In genomic region chr15:75350601-75351331, GRCh38 we compare ENCODE assay signal across 11 cellular contexts. TPM values are rescaled to one million over a fixed set of nuclear protein-coding genes. Genes with fewer than 3 reads are reported as not detected.
A peak's percentile ranks its signal among the peaks of the same experiment; 100 is the strongest.
DNase-seq lines count a peak whose midpoint lies in the region; ATAC-seq and TF ChIP-seq lines count a peak whose summit lies in the region.
"Had no signal": no experiment of that assay in that cellular context is flagged by ENCODE, and none has a peak within 500 bp of the region (broad histone marks: within the 10 kb centered on the region; RNA-seq: fewer than 3 reads in every experiment).

No MANE protein-coding gene starts in this region.

- POLR2A ChIA-PET in activated CD4-positive, alpha-beta T cell treated with anti-CD3 and anti-CD28 coated beads for 36 hours (lab: Charles Lee), result interaction anchor here (0.6 kb wide), 1 partner anchor 15 kb away, joined by 3 read pairs; the partner anchor contains the start of gene COMMD4

- no peaks in the 10 kb centered on the region for H3K36me3 ChIP-seq in GM23338 (ENCODE audit: insufficient read depth)

- H3K9me2 ChIP-seq in GM23338 (ENCODE audit: insufficient read depth), result 0 out of 2 replicates have a peak, but pooled peaks cover 5% of the 10 kb centered on the region

- H3F3A ChIP-seq in GM23338 (replicated peaks; ENCODE audit: low read depth), result 0 out of 2 replicates have a peak, but pooled peaks cover 4% of the 10 kb centered on the region

- CTCF ChIA-PET in activated CD4-positive, alpha-beta T cell treated with anti-CD3 and anti-CD28 coated beads for 36 hours (lab: Charles Lee), result interaction anchor here (0.6 to 1.3 kb wide), 3 partner anchors 16 to 20 kb away, joined by 3 to 4 read pairs (median 4); partner anchors contain the start of gene MAN2C1

- no peaks in the 10 kb centered on the region for H4K20me1 ChIP-seq in GM23338 (replicated peaks; ENCODE audit: insufficient read depth)

- H3K79me2 ChIP-seq in GM23338 (replicated peaks; ENCODE audit: insufficient read depth), result no peaks in the 10 kb centered on the region

- no peak for ATAC-seq in activated CD4-positive, alpha-beta T cell treated with anti-CD3 and anti-CD28 coated beads for 36 hours
- ATAC-seq in GM23338 (no peak), GM21619 (IDR thresholded peaks at IDR 0.05; ENCODE audit: unreplicated experiment) (no peak), GM21786 (IDR thresholded peaks at IDR 0.05; ENCODE audit: unreplicated experiment) (no peak)

- peak; percentile 35 for DNase-seq in activated CD4-positive, alpha-beta T cell treated with anti-CD3 and anti-CD28 coated beads for 36 hours
- no peak for DNase-seq in activated CD4-positive, alpha-beta T cell treated with anti-CD3 and anti-CD28 coated beads, Interleukin-2, amount 50 U/mL, for 1 hour
- DNase-seq in GM23338 (ENCODE audit: low spot score), result no peak
- DNase-seq in HUDEP-2 (lab: John Stamatoyannopoulos, UW; ENCODE audit: unreplicated experiment in 76 of 76), result no peak
- DNase-seq: amniotic stem cell, NCI-H524 had no signal

- peak overlapping the region; percentile 11 for H3K27ac Mint-ChIP-seq in activated CD4-positive, alpha-beta T cell treated with anti-CD3 and anti-CD28 coated beads for 36 hours
- H3K27ac Mint-ChIP-seq in GM23338 (no peak overlapping the region), nephron (no peak overlapping the region)
- peak overlapping the region; percentile 81 for H3K27ac Mint-ChIP-seq in activated naive CD8-positive, alpha-beta T cell

- no peak overlapping the region for H3K27ac ChIP-seq in GM23338 (ENCODE audit: low read depth)
- H3K27ac ChIP-seq: SJSA1 had no signal

- peaks cover 4% of the 10 kb centered on the region; the same call in 1 of the 2 replicates for H3K4me1 ChIP-seq in GM23338 (ENCODE audit: insufficient read depth)

- H3K4me3 ChIP-seq in GM23338, result no peak overlapping the region
- H3K4me3 ChIP-seq: SJSA1 had no signal

- no peak overlapping the region for H3K4me2 ChIP-seq in GM23338

- H3K27me3 ChIP-seq in GM23338 (ENCODE audit: insufficient read depth), result peaks cover 36% of the 10 kb centered on the region

- peaks cover 12% of the 10 kb centered on the region for H3K36me3 Mint-ChIP-seq in activated CD4-positive, alpha-beta T cell treated with anti-CD3 and anti-CD28 coated beads for 36 hours (ENCODE audit: low read depth)
- H3K36me3 Mint-ChIP-seq in GM23338 (ENCODE audit: low read depth), result peaks cover 5% of the 10 kb centered on the region; the same call in 1 of the 3 replicates
- H3K36me3 Mint-ChIP-seq in activated naive CD8-positive, alpha-beta T cell, result peaks cover 2% of the 10 kb centered on the region
- peaks cover 6% of the 10 kb centered on the region for H3K36me3 Mint-ChIP-seq in nephron (ENCODE audit: low read depth)

- no peak overlapping the region for H3K4me3 Mint-ChIP-seq in activated CD4-positive, alpha-beta T cell treated with anti-CD3 and anti-CD28 coated beads for 36 hours
- no peak overlapping the region for H3K4me3 Mint-ChIP-seq in GM23338
- no peak overlapping the region for H3K4me3 Mint-ChIP-seq in activated naive CD8-positive, alpha-beta T cell
- peak overlapping the region; percentile 44 to 82 (median 68) for H3K4me3 Mint-ChIP-seq in nephron

- H3K9me3 Mint-ChIP-seq in activated CD4-positive, alpha-beta T cell treated with anti-CD3 and anti-CD28 coated beads for 36 hours (ENCODE audit: low read depth), result peaks cover 4% of the 10 kb centered on the region
- H3K9me3 Mint-ChIP-seq in GM23338, result no peaks in the 10 kb centered on the region
- peaks cover 4% of the 10 kb centered on the region for H3K9me3 Mint-ChIP-seq in activated naive CD8-positive, alpha-beta T cell (ENCODE audit: low read depth)
- H3K9me3 Mint-ChIP-seq in nephron, result no peaks in the 10 kb centered on the region

- H3K27me3 Mint-ChIP-seq in activated CD4-positive, alpha-beta T cell treated with anti-CD3 and anti-CD28 coated beads for 36 hours, result peaks cover 3% of the 10 kb centered on the region
- H3K27me3 Mint-ChIP-seq in GM23338 (ENCODE audit: insufficient read depth, low read depth, poor library complexity) (peaks cover 31% of the 10 kb centered on the region), nephron (ENCODE audit: low read depth) (peaks cover 15% of the 10 kb centered on the region)
- H3K27me3 Mint-ChIP-seq in activated naive CD8-positive, alpha-beta T cell, result no peaks in the 10 kb centered on the region

- TF ChIP-seq CTCF in GM23338 (conservative IDR thresholded peaks at IDR 0.05; ENCODE audit: low read depth in 2 of 2), result no peak
- TF ChIP-seq CTCF in nephron (IDR thresholded peaks at IDR 0.05; ENCODE audit: unreplicated experiment in 3 of 3), result no peak

- H2AFZ ChIP-seq in GM23338, result no peak overlapping the region

- peaks cover 32% of the 10 kb centered on the region for H3K4me1 Mint-ChIP-seq in activated CD4-positive, alpha-beta T cell treated with anti-CD3 and anti-CD28 coated beads for 36 hours
- H3K4me1 Mint-ChIP-seq in GM23338 (peaks cover 4% of the 10 kb centered on the region; the same call in 2 of the 3 replicates), nephron (no peaks in the 10 kb centered on the region)
- H3K4me1 Mint-ChIP-seq in activated naive CD8-positive, alpha-beta T cell (ENCODE audit: low read depth), result peaks cover 25% of the 10 kb centered on the region

- intact Hi-C loops in activated CD4-positive, alpha-beta T cell treated with anti-CD3 and anti-CD28 coated beads for 36 hours (cut with DNase I, micrococcal nuclease), result no loop called here

TF ChIP-seq in GM23338, 12 proteins besides CTCF, POLR2A, EP300 and RAD21:
- TF ChIP-seq EZH2phosphoT487 (IDR thresholded peaks at IDR 0.05; ENCODE audit: unreplicated experiment) (no peak), POLR2AphosphoS5 (IDR thresholded peaks at IDR 0.05; ENCODE audit: low read depth) (peak; percentile 14; the same call in 1 of the 2 replicates)
TF ChIP-seq in GM23338: peak in this region for 1.

RNA-seq across cellular contexts. Expression of gene NEIL1, which starts 3.9 kb away (rescaled TPM):
- 1 to 10 TPM; 6.5 to 6.9 TPM for total RNA-seq in activated CD4-positive, alpha-beta T cell treated with anti-CD3 and anti-CD28 coated beads for 36 hours
- total RNA-seq in GM23338 (2014; rRNA removed; shearing (Covaris generic)), result 9.7 and 17.0 TPM in 2 replicates
- polyA plus RNA-seq in GM23338 (2016; fragmentation: Nextera tagmentation; extraction: Ambion mirVana), result 6.2 and 11.7 TPM in 2 replicates

RNA-seq across cellular contexts. Expression of gene COMMD4, which starts 14.9 kb away (rescaled TPM):
- 10 to 100 TPM; 47.1 to 67.8 TPM for total RNA-seq in activated CD4-positive, alpha-beta T cell treated with anti-CD3 and anti-CD28 coated beads for 36 hours
- 131 and 166 TPM in 2 replicates for total RNA-seq in GM23338 (2014; rRNA removed; shearing (Covaris generic))
- polyA plus RNA-seq in GM23338 (2016; fragmentation: Nextera tagmentation; extraction: Ambion mirVana), result 128 and 131 TPM in 2 replicates

RNA-seq across cellular contexts. Expression of gene MAN2C1, which starts 17.6 kb away (rescaled TPM):
- 100 to 1,000 TPM; 119 to 181 TPM for total RNA-seq in activated CD4-positive, alpha-beta T cell treated with anti-CD3 and anti-CD28 coated beads for 36 hours
- 129 and 131 TPM in 2 replicates for total RNA-seq in GM23338 (2014; rRNA removed; shearing (Covaris generic))
- 31.4 and 42.3 TPM in 2 replicates for polyA plus RNA-seq in GM23338 (2016; fragmentation: Nextera tagmentation; extraction: Ambion mirVana)

Comparison
In these comparisons a context has a peak if more than half of its experiments do, and no peak if none do; other contexts are left out.
1. H3K27ac Mint-ChIP-seq: peak in activated CD4-positive, alpha-beta T cell treated with anti-CD3 and anti-CD28 coated beads for 36 hours (single experiment) and activated naive CD8-positive, alpha-beta T cell (single experiment); none in GM23338 (single experiment) and nephron (0 of 3).
2. H3K4me3 Mint-ChIP-seq: peak in nephron (3 of 3); none in activated CD4-positive, alpha-beta T cell treated with anti-CD3 and anti-CD28 coated beads for 36 hours (single experiment), GM23338 (single experiment) and activated naive CD8-positive, alpha-beta T cell (single experiment).